ENCODE assay signal across 9 cellular contexts in the genomic region with DNA sequence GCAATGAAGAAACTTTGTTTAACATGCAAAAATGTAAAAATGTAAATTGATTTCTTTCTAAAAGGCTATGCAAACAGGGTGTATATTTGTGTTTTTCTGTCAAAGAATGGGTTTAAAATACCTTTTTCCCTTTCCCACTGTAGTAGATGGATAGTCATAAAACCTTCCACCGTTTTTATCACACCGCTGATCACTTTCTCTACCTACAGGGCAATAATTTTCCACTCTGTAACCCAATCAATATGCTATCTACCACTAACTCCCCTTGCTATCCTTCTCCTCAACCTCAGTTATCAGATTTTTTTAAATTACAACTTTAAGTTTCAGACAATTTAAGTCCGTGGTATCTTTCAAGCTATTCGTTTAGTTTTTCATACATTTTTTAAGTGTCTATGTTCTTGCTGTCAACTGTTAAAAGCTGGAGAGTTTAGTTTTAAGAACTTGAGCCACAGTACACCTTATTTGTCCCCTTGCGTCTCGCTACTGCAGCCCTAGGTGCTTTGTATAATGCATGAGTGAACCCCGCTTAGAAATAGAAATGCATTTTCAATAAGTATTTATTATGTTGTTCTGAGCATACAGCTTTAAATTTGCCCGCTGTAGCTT.
DNase-seq lines count a peak whose midpoint lies in the region; ATAC-seq and TF ChIP-seq lines count a peak whose summit lies in the region.
"Had no signal": no experiment of that assay in that cellular context is flagged by ENCODE, and none has a peak within 500 bp of the region (broad histone marks: within the 10 kb centered on the region; RNA-seq: fewer than 3 reads in every experiment).

No MANE protein-coding gene starts in this region.

- H3K4me3 ChIP-seq in GM12865 (ENCODE audit: low read depth, low read length) = peak overlapping the region; percentile 85
- H3K4me3 ChIP-seq in PC-3 (ENCODE audit: low read length) = peak overlapping the region; percentile 84
- H3K4me3 ChIP-seq in epithelial cell of proximal tubule (ENCODE audit: low read depth, low read length) = peak overlapping the region; percentile 65
- H3K4me3 ChIP-seq in rectal smooth muscle tissue (ENCODE audit: low read length) = peak overlapping the region; percentile 80

- CTCF ChIA-PET in PC-3 (lab: Charles Lee) = interaction anchor here (0.5 to 0.7 kb wide), 4 partner anchors 122 to 1352 kb away, joined by 3 to 6 read pairs (median 4); no protein-coding TSS in a partner anchor

- H3K4me1 ChIP-seq in PC-3 (ENCODE audit: insufficient read depth, low read length) (peaks cover 22% of the 10 kb centered on the region), rectal smooth muscle tissue (ENCODE audit: control insufficient read depth, insufficient read depth, low read length) (peaks cover 8% of the 10 kb centered on the region)

- no peaks in the 10 kb centered on the region for H3K9me3 ChIP-seq in PC-3 (ENCODE audit: low read length)
- H3K9me3 ChIP-seq: neutrophil had no signal

- H3K27ac ChIP-seq in PC-3 (ENCODE audit: low read length) (peak overlapping the region; percentile 90), rectal smooth muscle tissue (ENCODE audit: low read depth, low read length) (peak overlapping the region; percentile 98)

- TF ChIP-seq CTCF in GM12865 (IDR thresholded peaks at IDR 0.05; ENCODE audit: insufficient read depth, low read depth, low read length, missing control alignments) (no peak), PC-3 (conservative IDR thresholded peaks at IDR 0.05; ENCODE audit: low read depth, low read length) (no peak), epithelial cell of proximal tubule (conservative IDR thresholded peaks at IDR 0.05; ENCODE audit: low read depth, low read length) (no peak)

- H4K20me1 ChIP-seq in PC-3 (ENCODE audit: low read length) = no peaks in the 10 kb centered on the region

- DNase-seq in GM12865 (ENCODE audit: low read depth) = no peak
- DNase-seq in PC-3 = no peak
- no peak for DNase-seq in epithelial cell of proximal tubule (ENCODE audit: low read depth)
- DNase-seq in HCEC 1CT = no peak
- no peak for DNase-seq in stimulated activated CD4-positive, alpha-beta T cell treated with anti-CD3 and anti-CD28 coated beads, Interleukin-12 subunit alpha, Interleukin-12 subunit beta, amount 100 ng/mL, for 4 hours
- no peak for DNase-seq in SW480 (ENCODE audit: low spot score)

- H3K27me3 ChIP-seq in PC-3 (ENCODE audit: low read length) (no peaks in the 10 kb centered on the region), rectal smooth muscle tissue (ENCODE audit: control insufficient read depth, insufficient read depth, low read length) (no peaks in the 10 kb centered on the region)
- H3K27me3 ChIP-seq: neutrophil had no signal

- no TSS peak for BruUV-seq in PC-3 (replicated peaks; lab: Mats Ljungman, UMichigan)

- intact Hi-C loops in PC-3 (cut with micrococcal nuclease) = loop anchor here (1.0 to 10.0 kb wide), 5 partner anchors 35 to 335 kb away; no protein-coding TSS in a partner anchor

- no peaks in the 10 kb centered on the region for H3F3A ChIP-seq in PC-3 (ENCODE audit: low read length, unreplicated experiment)

- peak overlapping the region; percentile 86 for H2AFZ ChIP-seq in PC-3 (ENCODE audit: low read length)

- no peaks in the 10 kb centered on the region for H3K79me2 ChIP-seq in PC-3 (ENCODE audit: low read length)

- H3K9me2 ChIP-seq in PC-3 (replicated peaks; ENCODE audit: low read length) = no peaks in the 10 kb centered on the region

- ATAC-seq in PC-3 (no peak), HG02798 (IDR thresholded peaks at IDR 0.05; ENCODE audit: poor library complexity, unreplicated experiment) (no peak)

- peak overlapping the region; percentile 88 for H3K4me2 ChIP-seq in PC-3 (ENCODE audit: low read length)

- POLR2A ChIA-PET in PC-3 (lab: Charles Lee; ENCODE audit: unreplicated experiment) = interaction anchor here (1.0 kb wide), 1 partner anchor 93 kb away, joined by 4 read pairs; no protein-coding TSS in a partner anchor

- H3K9ac ChIP-seq in PC-3 (ENCODE audit: low read length) (peak overlapping the region; percentile 84), rectal smooth muscle tissue (ENCODE audit: low read length) (peak overlapping the region; percentile 57)

- H3K36me3 ChIP-seq in PC-3 (ENCODE audit: low read depth, low read length) (no peaks in the 10 kb centered on the region), rectal smooth muscle tissue (ENCODE audit: control insufficient read depth, insufficient read depth, low read length) (no peaks in the 10 kb centered on the region)
- H3K36me3 ChIP-seq: neutrophil had no signal
